ENCODE assay signal across 1 cellular context in the genomic region with DNA sequence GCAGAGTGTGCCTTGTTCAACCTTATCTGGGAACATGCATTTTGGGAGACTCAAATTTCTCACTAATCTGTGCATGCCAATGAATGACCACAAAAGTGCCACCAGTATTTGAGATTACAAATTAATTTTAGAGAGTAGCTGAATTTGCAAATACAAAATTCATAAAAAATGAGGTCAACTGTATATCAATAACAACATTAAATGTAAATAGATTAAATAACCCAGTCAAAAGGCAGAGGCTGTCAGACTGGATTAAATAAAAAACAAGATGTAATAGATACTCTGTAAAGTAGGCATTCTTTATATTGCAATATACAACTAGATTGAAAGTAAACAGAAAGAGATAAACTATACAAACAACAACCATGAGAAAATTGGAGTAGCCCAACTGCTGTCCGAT.
TF ChIP-seq lines count a peak whose summit lies in the region.

No MANE protein-coding gene starts in this region.

TF ChIP-seq in K562, 482 proteins besides CTCF, POLR2A, EP300 and RAD21:
- TF ChIP-seq ZNF644 (tag; IDR thresholded peaks at IDR 0.05; ENCODE audit: low read depth) (no peak), SIX5 (IDR thresholded peaks at IDR 0.05; ENCODE audit: borderline replicate concordance in 1 of 2, insufficient read depth in 1 of 2, low read depth in 1 of 2, low read length in 2 of 2) (no peak), UBTF (IDR thresholded peaks at IDR 0.05; ENCODE audit: borderline replicate concordance in 1 of 2, low read depth in 2 of 2, low read length in 2 of 2) (no peak), NCOA6 (IDR thresholded peaks at IDR 0.05) (no peak), ZNF507 (tag; conservative IDR thresholded peaks at IDR 0.05) (peak; percentile 95)
TF ChIP-seq in K562: peak in this region for 1.
